Comparison of ENCODE assay signal across 4 cellular contexts in genomic region chr21:38112219-38112789, GRCh38.
"Had no signal": no experiment of that assay in that cellular context is flagged by ENCODE, and none has a peak within 500 bp of the region (broad histone marks: within the 10 kb centered on the region; RNA-seq: fewer than 3 reads in every experiment).

No MANE protein-coding gene starts in this region.

- H3K4me1 Mint-ChIP-seq: GM23338, H9 had no signal

- ATAC-seq: GM23338 had no signal

- DNase-seq: H9, HCEC 1CT, IMR-90 had no signal

- H3K27ac Mint-ChIP-seq: GM23338, H9 had no signal

- H3K4me3 Mint-ChIP-seq: GM23338, H9 had no signal
